In the genomic region with DNA sequence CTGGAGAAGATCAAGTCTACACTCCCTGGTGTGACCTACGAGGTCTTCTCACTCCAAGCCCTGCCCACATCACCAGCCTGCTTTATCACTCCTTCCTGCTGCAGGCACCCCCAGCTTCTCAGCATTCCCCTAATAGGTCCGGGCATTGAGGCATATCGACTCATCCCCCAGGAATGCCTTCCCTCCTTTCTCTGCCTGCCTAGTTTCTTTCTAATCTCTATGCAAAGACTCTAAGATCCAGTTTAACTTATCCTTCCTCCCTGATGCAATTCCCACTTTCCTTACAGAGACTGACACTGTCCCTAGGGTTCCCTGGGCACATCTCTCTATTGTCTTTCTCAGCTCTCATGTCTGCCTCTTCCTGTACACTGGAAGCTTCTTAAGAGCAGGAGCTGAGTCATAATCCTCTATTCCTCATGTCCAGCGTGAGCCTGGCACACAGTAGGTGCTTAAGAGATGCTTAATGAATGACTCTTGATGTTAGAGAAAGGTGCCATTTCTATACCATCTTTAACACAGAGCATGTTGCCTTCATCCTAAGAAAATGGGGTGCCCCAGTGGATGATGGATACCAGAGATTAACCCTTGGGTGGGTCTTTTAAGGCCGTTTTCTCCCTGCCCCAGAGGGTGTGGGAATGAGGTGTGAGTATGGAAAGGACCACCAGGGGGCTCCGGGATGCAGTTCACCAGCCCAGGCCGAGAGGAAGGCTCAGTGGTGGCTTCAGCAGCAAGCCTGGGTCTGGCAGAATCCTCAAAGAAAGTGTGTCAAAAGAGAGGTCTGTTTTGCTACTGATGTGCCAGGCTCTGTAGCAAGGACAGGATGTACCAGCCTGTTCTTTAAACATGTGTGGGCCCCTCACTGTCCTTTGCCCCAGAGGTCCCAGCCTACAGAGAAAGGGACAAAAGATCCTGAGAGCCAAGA, we compare ENCODE assay signal across 9 cellular contexts. TPM values are rescaled to one million over a fixed set of nuclear protein-coding genes. Genes with fewer than 3 reads are reported as not detected.
DNase-seq lines count a peak whose midpoint lies in the region; ATAC-seq and TF ChIP-seq lines count a peak whose summit lies in the region.
"Had no signal": no experiment of that assay in that cellular context is flagged by ENCODE, and none has a peak within 500 bp of the region (broad histone marks: within the 10 kb centered on the region; RNA-seq: fewer than 3 reads in every experiment).

No MANE protein-coding gene starts in this region.

- H3K4me2 ChIP-seq in PC-3 (ENCODE audit: low read length) = peak overlapping the region; percentile 24
- H3K4me2 ChIP-seq: BLaER1 treated with 17β-estradiol and CSF1 and Interleukin-3, amounts not matched to agents 10 nM and 100 nM had no signal

- H3K36me3 ChIP-seq in PC-3 (ENCODE audit: low read depth, low read length) = no peaks in the 10 kb centered on the region
- H3K36me3 ChIP-seq in brain microvascular endothelial cell (replicated peaks) = no peaks in the 10 kb centered on the region
- H3K36me3 ChIP-seq: BLaER1 treated with 17β-estradiol and CSF1 and Interleukin-3, amounts not matched to agents 10 nM and 100 nM had no signal

- H2AFZ ChIP-seq in PC-3 (ENCODE audit: low read length) = peak overlapping the region; percentile 2; the same call in 1 of the 2 replicates

- intact Hi-C loops in PC-3 (cut with micrococcal nuclease) = loop anchor here (2.0 to 5.0 kb wide), 4 partner anchors 73 to 549 kb away; partner anchors contain the start of gene TEAD1

- no peak overlapping the region for H3K4me3 ChIP-seq in PC-3 (ENCODE audit: low read length)
- no peak overlapping the region for H3K4me3 ChIP-seq in brain microvascular endothelial cell (ENCODE audit: low read depth, low read length)
- H3K4me3 ChIP-seq: BLaER1 treated with 17β-estradiol and CSF1 and Interleukin-3, amounts not matched to agents 10 nM and 100 nM had no signal

- H3K79me2 ChIP-seq in PC-3 (ENCODE audit: low read length) = no peaks in the 10 kb centered on the region

- POLR2A ChIA-PET in PC-3 (lab: Charles Lee; ENCODE audit: unreplicated experiment) = interaction anchor here (0.6 kb wide), 1 partner anchor 1518 kb away, joined by 3 read pairs; no protein-coding TSS in a partner anchor

- ATAC-seq in PC-3 (peak; percentile 87), GM21367 (IDR thresholded peaks at IDR 0.05; ENCODE audit: unreplicated experiment) (no peak)

- H3K27ac ChIP-seq in PC-3 (ENCODE audit: low read length) (peak overlapping the region; percentile 6), brain microvascular endothelial cell (peak overlapping the region; percentile 85)
- H3K27ac ChIP-seq: BLaER1 treated with 17β-estradiol and CSF1 and Interleukin-3, amounts not matched to agents 10 nM and 100 nM had no signal

- no peaks in the 10 kb centered on the region for H4K20me1 ChIP-seq in PC-3 (ENCODE audit: low read length)

- in situ Hi-C loops in brain microvascular endothelial cell (cut with HindIII; ENCODE audit: low pct_ligation_motif_present, low sequenced_read_pairs) = no loop called here

- H3K9ac ChIP-seq in PC-3 (ENCODE audit: low read length) = no peak overlapping the region
- H3K9ac ChIP-seq: BLaER1 treated with 17β-estradiol and CSF1 and Interleukin-3, amounts not matched to agents 10 nM and 100 nM had no signal

- TF ChIP-seq CTCF in PC-3 (conservative IDR thresholded peaks at IDR 0.05; ENCODE audit: low read depth, low read length) = peak; percentile 84
- TF ChIP-seq CTCF in brain microvascular endothelial cell (IDR thresholded peaks at IDR 0.05; ENCODE audit: low read depth, low read length, missing control alignments) = peak; percentile 94

- H3F3A ChIP-seq in PC-3 (ENCODE audit: low read length, unreplicated experiment) = no peaks in the 10 kb centered on the region

- peak; percentile 25 to 41 for DNase-seq in NCI-H187 (lab: John Stamatoyannopoulos, UW)
- no peak for DNase-seq in NCI-H187 treated with DMSO at 0.1 percent for 48 hours (lab: John Stamatoyannopoulos, UW)
- DNase-seq in HS-5 (ENCODE audit: low read depth) = peak; percentile 96
- peak; percentile 79 for DNase-seq in PC-3
- peak; percentile 85 for DNase-seq in brain microvascular endothelial cell
- DNase-seq in iris pigment epithelial cell (ENCODE audit: low read depth) = peak; percentile 79
- peak; percentile 6 to 33 for DNase-seq in stimulated activated CD4-positive, alpha-beta T cell treated with anti-CD3 and anti-CD28 coated beads, Interleukin-15, amount 100 ng/mL, for 48 hours (ENCODE audit: low read depth in 2 of 2)

- H3K4me1 ChIP-seq in PC-3 (ENCODE audit: insufficient read depth, low read length) = peaks cover 14% of the 10 kb centered on the region
- H3K4me1 ChIP-seq: BLaER1 treated with 17β-estradiol and CSF1 and Interleukin-3, amounts not matched to agents 10 nM and 100 nM had no signal

- BruUV-seq in PC-3 (replicated peaks; lab: Mats Ljungman, UMichigan) = TSS peak; percentile 54

- no peaks in the 10 kb centered on the region for H3K9me3 ChIP-seq in PC-3 (ENCODE audit: low read length)
- H3K9me3 ChIP-seq: BLaER1 treated with 17β-estradiol and CSF1 and Interleukin-3, amounts not matched to agents 10 nM and 100 nM had no signal

- CTCF ChIA-PET in PC-3 (lab: Charles Lee) = interaction anchor here (0.6 to 1.2 kb wide), 2 partner anchors 73 to 94 kb away, joined by 3 read pairs; no protein-coding TSS in a partner anchor

- H3K27me3 ChIP-seq in PC-3 (ENCODE audit: low read length) (no peaks in the 10 kb centered on the region), brain microvascular endothelial cell (replicated peaks) (no peaks in the 10 kb centered on the region)
- H3K27me3 ChIP-seq: BLaER1 treated with 17β-estradiol and CSF1 and Interleukin-3, amounts not matched to agents 10 nM and 100 nM had no signal

- no peaks in the 10 kb centered on the region for H3K9me2 ChIP-seq in PC-3 (replicated peaks; ENCODE audit: low read length)

RNA-seq across cellular contexts. Expression of gene PARVA, which starts 34.7 kb away (rescaled TPM):
- total RNA-seq in PC-3 (2014; rRNA removed) = 13.5 and 13.7 TPM in 2 replicates
